Comparison of ENCODE assay signal across 18 cellular contexts in the genomic region with DNA sequence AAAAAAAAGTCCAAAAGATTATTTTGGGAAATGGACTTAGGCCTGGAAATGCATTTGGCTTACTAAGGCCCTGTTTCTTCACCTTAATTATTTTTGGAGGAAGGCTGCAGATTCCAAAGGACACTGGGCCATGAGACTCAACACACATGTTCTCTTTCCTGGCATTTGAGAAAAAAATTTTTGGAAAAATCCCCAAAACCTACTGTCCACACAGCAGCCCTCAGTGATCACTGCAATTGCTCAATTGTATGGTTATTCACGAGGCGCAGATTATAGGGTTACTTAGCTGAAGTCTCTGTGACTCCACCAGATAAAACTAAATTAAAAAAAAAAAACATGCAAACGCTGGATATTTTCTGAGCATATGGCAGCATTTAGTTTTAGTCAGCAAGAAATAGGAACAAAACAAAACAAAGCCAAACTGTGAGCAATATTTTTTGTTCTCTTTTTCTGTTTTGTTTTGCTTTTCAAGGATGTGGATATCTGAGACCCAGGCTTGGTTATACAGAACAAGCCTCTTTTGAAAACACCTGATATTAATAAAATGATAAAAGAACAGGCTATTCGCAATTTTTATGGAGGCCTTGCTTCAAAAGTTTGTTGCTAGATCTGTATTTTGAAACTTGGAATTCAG.
DNase-seq lines count a peak whose midpoint lies in the region; ATAC-seq and TF ChIP-seq lines count a peak whose summit lies in the region.
"Had no signal": no experiment of that assay in that cellular context is flagged by ENCODE, and none has a peak within 500 bp of the region (broad histone marks: within the 10 kb centered on the region; RNA-seq: fewer than 3 reads in every experiment).

No MANE protein-coding gene starts in this region.

- no peak for DNase-seq in Right ventricle myocardium superior
- DNase-seq in right atrium auricular region (ENCODE audit: low spot score) = no peak
- no peak for DNase-seq in left ventricle myocardium inferior
- DNase-seq in gastrocnemius medialis = peak; percentile 22 to 24
- DNase-seq in KG1 (lab: John Stamatoyannopoulos, UW) = no peak
- DNase-seq in activated T-helper 1 cell treated with anti-CD3 and anti-CD28 coated beads, Interleukin-12 subunit alpha, Interleukin-12 subunit beta, Interleukin-2, Interleukin-4 antibody, amounts not matched to agents 30 ng/mL and 10 ng/mL and 1 ng/mL, durations not matched to agents 14 hours and 24 hours and 36 hours (ENCODE audit: low spot score) = no peak
- DNase-seq in NCI-H1694 (lab: John Stamatoyannopoulos, UW) = no peak
- DNase-seq: activated CD4-positive, alpha-beta T cell treated with anti-CD3 and anti-CD28 coated beads, Interleukin-2, amount 50 U/mL, for 4 hours; activated naive CD4-positive, alpha-beta T cell treated with Interleukin-2 at 50 U/mL for 16 hours; C1 segment of cervical spinal cord; GF-D8; hypothalamus; NCI-H1092 treated with DMSO at 0.1 percent for 48 hours; NCI-H2107; NCI-H524 treated with DMSO at 0.1 percent for 48 hours; stimulated activated naive CD8-positive, alpha-beta T cell treated with anti-CD3 and anti-CD28 coated beads, Interleukin-15, amount 100 ng/mL, for 72 hours had no signal

- H3K27me3 ChIP-seq in right atrium auricular region (no peaks in the 10 kb centered on the region), left ventricle myocardium inferior (ENCODE audit: low read depth) (no peaks in the 10 kb centered on the region), gastrocnemius medialis (no peaks in the 10 kb centered on the region)

- no peak overlapping the region for H3K4me3 Mint-ChIP-seq in activated T-helper 1 cell treated with anti-CD3 and anti-CD28 coated beads, Interleukin-12 subunit alpha, Interleukin-12 subunit beta, Interleukin-2, Interleukin-4 antibody, amounts not matched to agents 30 ng/mL and 10 ng/mL and 1 ng/mL, durations not matched to agents 14 hours and 24 hours and 36 hours
- H3K4me3 Mint-ChIP-seq: neural crest cell; stimulated activated naive CD8-positive, alpha-beta T cell treated with anti-CD3 and anti-CD28 coated beads, Interleukin-15, amount 100 ng/mL, for 72 hours had no signal

- no peaks in the 10 kb centered on the region for H3K36me3 Mint-ChIP-seq in activated T-helper 1 cell treated with anti-CD3 and anti-CD28 coated beads, Interleukin-12 subunit alpha, Interleukin-12 subunit beta, Interleukin-2, Interleukin-4 antibody, amounts not matched to agents 30 ng/mL and 10 ng/mL and 1 ng/mL, durations not matched to agents 14 hours and 24 hours and 36 hours (ENCODE audit: low read depth)

- H3K4me3 ChIP-seq in right atrium auricular region (no peak overlapping the region), left ventricle myocardium inferior (no peak overlapping the region), gastrocnemius medialis (no peak overlapping the region)

- no peaks in the 10 kb centered on the region for H3K9me3 Mint-ChIP-seq in activated T-helper 1 cell treated with anti-CD3 and anti-CD28 coated beads, Interleukin-12 subunit alpha, Interleukin-12 subunit beta, Interleukin-2, Interleukin-4 antibody, amounts not matched to agents 30 ng/mL and 10 ng/mL and 1 ng/mL, durations not matched to agents 14 hours and 24 hours and 36 hours

- TF ChIP-seq CTCF in right atrium auricular region (IDR thresholded peaks at IDR 0.05) = no peak
- TF ChIP-seq CTCF in left ventricle myocardium inferior (IDR thresholded peaks at IDR 0.05; ENCODE audit: borderline replicate concordance) = no peak
- no peak for TF ChIP-seq CTCF in gastrocnemius medialis (IDR thresholded peaks at IDR 0.05 in 4 of 5, conservative IDR thresholded peaks at IDR 0.05 in 1 of 5)

- in situ Hi-C loops in gastrocnemius medialis (cut with MboI; ENCODE audit: low sequenced_read_pairs in 4 of 4) = loop anchor here in 1 of 4 donors (25.0 kb wide), 1 partner anchor 102 kb away; no protein-coding TSS in a partner anchor

- intact Hi-C loops in Right ventricle myocardium superior (cut with DNase I) = no loop called here
- intact Hi-C loops in left ventricle myocardium inferior (cut with micrococcal nuclease) = no loop called here
- intact Hi-C loops in gastrocnemius medialis (cut with DNase I; ENCODE audit: low total_unique reads) = no loop called here
- intact Hi-C loops in activated T-helper 1 cell treated with anti-CD3 and anti-CD28 coated beads, Interleukin-12 subunit alpha, Interleukin-12 subunit beta, Interleukin-2, Interleukin-4 antibody, amounts not matched to agents 30 ng/mL and 10 ng/mL and 1 ng/mL, durations not matched to agents 14 hours and 24 hours and 36 hours (cut with micrococcal nuclease) = no loop called here

- H3K27ac ChIP-seq in right atrium auricular region (peak overlapping the region in 1 of 2 donors; percentile 29), left ventricle myocardium inferior (replicated peaks) (peak overlapping the region; percentile 60), gastrocnemius medialis (peak overlapping the region; percentile 2 to 61 (median 19))

- H3K27me3 Mint-ChIP-seq in activated T-helper 1 cell treated with anti-CD3 and anti-CD28 coated beads, Interleukin-12 subunit alpha, Interleukin-12 subunit beta, Interleukin-2, Interleukin-4 antibody, amounts not matched to agents 30 ng/mL and 10 ng/mL and 1 ng/mL, durations not matched to agents 14 hours and 24 hours and 36 hours (ENCODE audit: insufficient read depth) = no peaks in the 10 kb centered on the region
- H3K27me3 Mint-ChIP-seq: stimulated activated naive CD8-positive, alpha-beta T cell treated with anti-CD3 and anti-CD28 coated beads, Interleukin-15, amount 100 ng/mL, for 72 hours had no signal

- no peak overlapping the region for H3K27ac Mint-ChIP-seq in activated T-helper 1 cell treated with anti-CD3 and anti-CD28 coated beads, Interleukin-12 subunit alpha, Interleukin-12 subunit beta, Interleukin-2, Interleukin-4 antibody, amounts not matched to agents 30 ng/mL and 10 ng/mL and 1 ng/mL, durations not matched to agents 14 hours and 24 hours and 36 hours

- peak; percentile 91 for ATAC-seq in Right ventricle myocardium superior (ENCODE audit: poor library complexity)
- ATAC-seq in gastrocnemius medialis = peak; percentile 69 to 86
- ATAC-seq in GM21381 (IDR thresholded peaks at IDR 0.05; ENCODE audit: unreplicated experiment) = no peak
- ATAC-seq: stimulated activated naive CD8-positive, alpha-beta T cell treated with anti-CD3 and anti-CD28 coated beads, Interleukin-15, amount 100 ng/mL, for 72 hours had no signal

- no peak for TF ChIP-seq POLR2A in gastrocnemius medialis (IDR thresholded peaks at IDR 0.05)

- no peaks in the 10 kb centered on the region for H3K4me1 Mint-ChIP-seq in activated T-helper 1 cell treated with anti-CD3 and anti-CD28 coated beads, Interleukin-12 subunit alpha, Interleukin-12 subunit beta, Interleukin-2, Interleukin-4 antibody, amounts not matched to agents 30 ng/mL and 10 ng/mL and 1 ng/mL, durations not matched to agents 14 hours and 24 hours and 36 hours (ENCODE audit: low read depth)
- H3K4me1 Mint-ChIP-seq: neural crest cell; stimulated activated naive CD8-positive, alpha-beta T cell treated with anti-CD3 and anti-CD28 coated beads, Interleukin-15, amount 100 ng/mL, for 72 hours had no signal

- no peaks in the 10 kb centered on the region for H3K36me3 ChIP-seq in right atrium auricular region
- no peaks in the 10 kb centered on the region for H3K36me3 ChIP-seq in left ventricle myocardium inferior
- no peaks in the 10 kb centered on the region for H3K36me3 ChIP-seq in gastrocnemius medialis

- H3K9me3 ChIP-seq in right atrium auricular region (no peaks in the 10 kb centered on the region), left ventricle myocardium inferior (replicated peaks) (no peaks in the 10 kb centered on the region), gastrocnemius medialis (no peaks in the 10 kb centered on the region)

- H3K4me1 ChIP-seq in right atrium auricular region (no peaks in the 10 kb centered on the region), left ventricle myocardium inferior (peaks cover 14% of the 10 kb centered on the region), gastrocnemius medialis (no peaks in the 10 kb centered on the region)

Comparison
In these comparisons a context has a peak if more than half of its experiments do, and no peak if none do; other contexts are left out.
1. DNase-seq: peak in gastrocnemius medialis (2 of 2); none in Right ventricle myocardium superior (single experiment), right atrium auricular region (single experiment), left ventricle myocardium inferior (single experiment), KG1 (single experiment), activated T-helper 1 cell treated with anti-CD3 and anti-CD28 coated beads, Interleukin-12 subunit alpha, Interleukin-12 subunit beta, Interleukin-2, Interleukin-4 antibody, amounts not matched to agents 30 ng/mL and 10 ng/mL and 1 ng/mL, durations not matched to agents 14 hours and 24 hours and 36 hours (single experiment) and NCI-H1694 (single experiment).